Comparison of ENCODE assay signal across 1 cellular context in the genomic region with DNA sequence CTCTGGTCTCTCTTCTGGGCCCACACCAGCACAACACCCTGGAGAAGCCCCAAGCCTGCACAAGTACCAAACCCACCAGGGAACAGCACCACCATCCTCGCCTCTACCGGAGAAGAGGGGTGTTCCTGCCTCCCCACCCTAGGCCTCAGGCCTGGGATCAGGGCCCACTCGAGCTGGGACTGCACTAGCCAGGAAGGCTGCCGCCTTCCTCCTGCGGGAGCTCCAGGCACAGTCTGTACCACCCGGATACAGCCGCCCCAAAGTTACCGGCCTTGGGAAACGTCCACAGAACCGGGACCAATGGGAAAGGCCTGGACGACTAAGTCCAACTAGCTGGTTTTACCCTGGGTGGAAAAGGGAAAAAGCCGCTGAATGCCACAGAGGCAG.
TF ChIP-seq lines count a peak whose summit lies in the region.

No MANE protein-coding gene starts in this region.

TF ChIP-seq in HepG2, 621 proteins besides CTCF, POLR2A, EP300 and RAD21:
- TF ChIP-seq ZNF136 (CRISPR knock-in tag; IDR thresholded peaks at IDR 0.05; ENCODE audit: low read depth) (no peak), RFXAP (CRISPR knock-in tag; IDR thresholded peaks at IDR 0.05; ENCODE audit: borderline replicate concordance) (no peak), CREB1 (IDR thresholded peaks at IDR 0.05) (no peak), CREB1 (CRISPR knock-in tag; IDR thresholded peaks at IDR 0.05) (no peak), ARNTL (CRISPR knock-in tag; IDR thresholded peaks at IDR 0.05) (no peak), ZMYM3 (CRISPR knock-in tag; IDR thresholded peaks at IDR 0.05) (no peak), TBP (CRISPR knock-in tag; IDR thresholded peaks at IDR 0.05) (no peak), TRIM22 (IDR thresholded peaks at IDR 0.05) (no peak), TEAD2 (CRISPR knock-in tag; IDR thresholded peaks at IDR 0.05) (no peak), NFKB2 (CRISPR knock-in tag; IDR thresholded peaks at IDR 0.05; ENCODE audit: borderline replicate concordance) (no peak), ZNF431 (CRISPR knock-in tag; IDR thresholded peaks at IDR 0.05; ENCODE audit: borderline replicate concordance, low read depth) (no peak), NFYC (CRISPR knock-in tag; IDR thresholded peaks at IDR 0.05) (no peak)
- TF ChIP-seq, protein P1, sequence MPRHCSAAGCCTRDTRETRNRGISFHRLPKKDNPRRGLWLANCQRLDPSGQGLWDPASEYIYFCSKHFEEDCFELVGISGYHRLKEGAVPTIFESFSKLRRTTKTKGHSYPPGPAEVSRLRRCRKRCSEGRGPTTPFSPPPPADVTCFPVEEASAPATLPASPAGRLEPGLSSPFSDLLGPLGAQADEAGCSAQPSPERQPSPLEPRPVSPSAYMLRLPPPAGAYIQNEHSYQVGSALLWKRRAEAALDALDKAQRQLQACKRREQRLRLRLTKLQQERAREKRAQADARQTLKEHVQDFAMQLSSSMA (CRISPR knock-in tag; IDR thresholded peaks at IDR 0.05): no peak
